21 cellular contexts compared by ENCODE assay signal in the genomic region with DNA sequence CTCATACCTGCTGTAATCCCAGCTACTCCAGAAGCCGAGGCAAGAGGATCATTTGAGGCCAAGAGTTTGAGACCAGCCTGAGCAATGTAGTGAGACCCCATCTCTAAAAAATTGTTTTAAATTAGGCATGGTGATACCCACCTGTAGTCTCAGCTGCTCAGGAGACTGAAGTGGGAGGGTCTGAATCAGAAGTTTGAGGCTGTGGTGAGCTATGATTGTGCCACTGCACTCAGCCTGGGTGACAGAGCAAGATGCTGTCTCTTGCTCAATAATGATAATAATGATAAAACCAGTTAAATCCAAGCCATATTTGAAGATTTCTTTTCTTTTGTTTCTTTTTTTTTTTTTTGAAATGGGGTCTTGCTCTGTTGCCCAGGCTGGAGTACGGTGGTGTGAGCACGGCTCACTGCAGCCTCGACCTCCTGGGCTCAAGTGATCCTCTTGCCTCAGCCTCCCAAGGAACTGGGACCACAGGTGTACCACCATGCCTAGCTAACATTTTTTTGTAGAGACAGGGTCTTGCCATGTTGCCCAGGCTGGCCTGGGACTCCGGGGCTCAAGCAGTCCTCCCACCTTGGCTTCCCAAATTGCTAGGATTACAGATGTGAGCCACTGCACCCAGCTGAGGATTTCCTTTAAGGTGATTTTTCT.
"Had no signal": no experiment of that assay in that cellular context is flagged by ENCODE, and none has a peak within 500 bp of the region (broad histone marks: within the 10 kb centered on the region; RNA-seq: fewer than 3 reads in every experiment).

No MANE protein-coding gene starts in this region.

- DNase-seq: activated CD4-positive, alpha-beta T cell treated with anti-CD3 and anti-CD28 coated beads for 1 hour; activated CD4-positive, alpha-beta T cell treated with anti-CD3 and anti-CD28 coated beads, Interleukin-2, amount 50 U/mL, for 4 hours; activated CD8-positive, alpha-beta memory T cell treated with anti-CD3 and anti-CD28 coated beads, Interleukin-2, amount 10 ng/mL, durations not matched to agents 7 days and 5 days; activated gamma-delta T cell; amniotic stem cell; effector CD8-positive, alpha-beta T cell; esophagus squamous epithelium; immature natural killer cell; kidney glomerular epithelial cell; stimulated activated CD4-positive, alpha-beta T cell treated with anti-CD3 and anti-CD28 coated beads, Interleukin-12 subunit alpha, Interleukin-12 subunit beta, amount 100 ng/mL, for 4 hours; stimulated activated CD4-positive, alpha-beta T cell treated with anti-CD3 and anti-CD28 coated beads, Interleukin-1b, Interleukin-23, amount 100 ng/mL, for 48 hours; T-cell; T-helper 9 cell; transverse colon had no signal

- H3K4me3 ChIP-seq: esophagus squamous epithelium, suprapubic skin, transverse colon, vagina had no signal

- ATAC-seq: activated CD8-positive, alpha-beta memory T cell treated with anti-CD3 and anti-CD28 coated beads, Interleukin-2, amount 10 ng/mL, durations not matched to agents 7 days and 5 days; T-cell had no signal

- H3K27ac Mint-ChIP-seq: activated CD8-positive, alpha-beta memory T cell treated with anti-CD3 and anti-CD28 coated beads, Interleukin-2, amount 10 ng/mL, durations not matched to agents 7 days and 5 days; memory B cell; progenitor cell of endocrine pancreas; stimulated activated naive CD8-positive, alpha-beta T cell treated with anti-CD3 and anti-CD28 coated beads, Interleukin-15, Interleukin-2, amounts not matched to agents 100 ng/mL and 50 ng/mL, for 24 hours; T-cell had no signal

- H3K4me1 Mint-ChIP-seq: neural crest cell had no signal

- H3K27me3 Mint-ChIP-seq: activated CD8-positive, alpha-beta memory T cell treated with anti-CD3 and anti-CD28 coated beads, Interleukin-2, amount 10 ng/mL, durations not matched to agents 7 days and 5 days; memory B cell; progenitor cell of endocrine pancreas; stimulated activated naive CD8-positive, alpha-beta T cell treated with anti-CD3 and anti-CD28 coated beads, Interleukin-15, Interleukin-2, amounts not matched to agents 100 ng/mL and 50 ng/mL, for 24 hours; T-cell had no signal

- H3K27me3 ChIP-seq: esophagus squamous epithelium, suprapubic skin, transverse colon, vagina had no signal

- H3K4me3 Mint-ChIP-seq: activated CD8-positive, alpha-beta memory T cell treated with anti-CD3 and anti-CD28 coated beads, Interleukin-2, amount 10 ng/mL, durations not matched to agents 7 days and 5 days; immature natural killer cell; memory B cell; neural crest cell; stimulated activated naive CD8-positive, alpha-beta T cell treated with anti-CD3 and anti-CD28 coated beads, Interleukin-15, Interleukin-2, amounts not matched to agents 100 ng/mL and 50 ng/mL, for 24 hours; T-cell had no signal

- H3K9me3 Mint-ChIP-seq: activated naive CD4-positive, alpha-beta T cell treated with anti-CD3 and anti-CD28 coated beads, Interleukin-2, amount 50 U/mL, for 72 hours; immature natural killer cell; memory B cell; neural crest cell; stimulated activated naive CD8-positive, alpha-beta T cell treated with anti-CD3 and anti-CD28 coated beads, Interleukin-15, Interleukin-2, amounts not matched to agents 100 ng/mL and 50 ng/mL, for 24 hours; T-cell had no signal

- H3K27ac ChIP-seq: esophagus squamous epithelium, suprapubic skin, transverse colon, vagina had no signal
